In genomic region chr4:2931765-2932560, GRCh38 we compare ENCODE assay signal across 8 cellular contexts. TPM values are rescaled to one million over a fixed set of nuclear protein-coding genes. Genes with fewer than 3 reads are reported as not detected.
DNase-seq lines count a peak whose midpoint lies in the region; ATAC-seq and TF ChIP-seq lines count a peak whose summit lies in the region.

No MANE protein-coding gene starts in this region.

- peaks cover 47% of the 10 kb centered on the region for H3K36me3 Mint-ChIP-seq in CD8-positive, alpha-beta T cell

- H3K36me3 ChIP-seq in CD8-positive, alpha-beta T cell (ENCODE audit: insufficient read depth, low read length) = peaks cover 18% of the 10 kb centered on the region
- H3K36me3 ChIP-seq in tibial artery = peaks cover 10 to 60% (median 45%) of the 10 kb centered on the region in 3 donors

- ATAC-seq in CD8-positive, alpha-beta T cell = peak; percentile 27
- ATAC-seq in GM21515 (IDR thresholded peaks at IDR 0.05; ENCODE audit: unreplicated experiment) (peak; percentile 32), left lobe of liver (peak; percentile 2)

- peak in 5 of 7 experiments; percentile 35 to 75 (median 63) for DNase-seq in CD8-positive, alpha-beta T cell
- peak; percentile 94 for DNase-seq in NB4 (ENCODE audit: low read depth)
- DNase-seq in activated gamma-delta T cell treated with Interleukin-2 at 50 U/mL for 16 hours = peak; percentile 47
- peak; percentile 54 for DNase-seq in left lobe of liver (ENCODE audit: low spot score)
- DNase-seq in tibial artery = peak; percentile 69 to 81
- DNase-seq in NCI-H1930 (lab: John Stamatoyannopoulos, UW) = no peak
- DNase-seq in NCI-H1436 treated with DMSO at 0.1 percent for 48 hours (lab: John Stamatoyannopoulos, UW) = no peak

- no peak for TF ChIP-seq POLR2A in NB4 (IDR thresholded peaks at IDR 0.05; ENCODE audit: extremely low read depth, insufficient read length)

- no peaks in the 10 kb centered on the region for H3K27me3 Mint-ChIP-seq in CD8-positive, alpha-beta T cell (ENCODE audit: low read depth)

- H3K4me3 Mint-ChIP-seq in CD8-positive, alpha-beta T cell = peak overlapping the region; percentile 87

- POLR2A ChIA-PET in CD8-positive, alpha-beta T cell (lab: Charles Lee) = interaction anchor here (0.6 to 1.5 kb wide), 2 partner anchors 32 to 465 kb away, joined by 3 read pairs; partner anchors contain the start of gene GRK4

- no peak overlapping the region for H3K4me3 ChIP-seq in CD8-positive, alpha-beta T cell (ENCODE audit: low read depth, low read length)
- H3K4me3 ChIP-seq in NB4 (ENCODE audit: low read depth, low read length) (peak overlapping the region; percentile 87), tibial artery (no peak overlapping the region)

- CTCF ChIA-PET in CD8-positive, alpha-beta T cell (lab: Charles Lee) = no interaction called here

- H3K27ac Mint-ChIP-seq in CD8-positive, alpha-beta T cell = peak overlapping the region; percentile 91

- peaks cover 47% of the 10 kb centered on the region for H3K4me1 ChIP-seq in CD8-positive, alpha-beta T cell (ENCODE audit: insufficient read depth, low read length)
- peaks cover 0 to 46% (median 24%) of the 10 kb centered on the region in 4 donors for H3K4me1 ChIP-seq in tibial artery

- H3K27ac ChIP-seq in CD8-positive, alpha-beta T cell (ENCODE audit: low read depth, low read length) = peak overlapping the region; percentile 47
- H3K27ac ChIP-seq in tibial artery = peak overlapping the region in 1 of 2 donors; percentile 92

- H3K9me3 Mint-ChIP-seq in CD8-positive, alpha-beta T cell = no peaks in the 10 kb centered on the region

- intact Hi-C loops in CD8-positive, alpha-beta T cell (cut with DNase I, micrococcal nuclease) = loop anchor here (5.0 to 10.0 kb wide), 3 partner anchors 90 to 687 kb away; partner anchors contain the start of genes HAUS3 (in 2 of the 2), POLN (in 2 of the 2), ADD1 (in 1 of the 2) and HTT (in 1 of the 2)
- intact Hi-C loops in tibial artery (cut with DNase I; ENCODE audit: low total_unique reads) = loop anchor here (10.0 kb wide), 2 partner anchors 167 to 1957 kb away; partner anchors contain the start of gene DGKQ

- no peaks in the 10 kb centered on the region for H3K9me3 ChIP-seq in CD8-positive, alpha-beta T cell (ENCODE audit: low read length)
- H3K9me3 ChIP-seq in tibial artery = no peaks in the 10 kb centered on the region

- H3K27me3 ChIP-seq in CD8-positive, alpha-beta T cell (ENCODE audit: insufficient read depth, low read length) = no peaks in the 10 kb centered on the region
- no peaks in the 10 kb centered on the region for H3K27me3 ChIP-seq in tibial artery

- TF ChIP-seq CTCF in CD8-positive, alpha-beta T cell (IDR thresholded peaks at IDR 0.05) = no peak
- peak; percentile 38 for TF ChIP-seq CTCF in NB4 (IDR thresholded peaks at IDR 0.05; ENCODE audit: low read depth, low read length)
- no peak for TF ChIP-seq CTCF in tibial artery (IDR thresholded peaks at IDR 0.05)

- H3K4me1 Mint-ChIP-seq in CD8-positive, alpha-beta T cell (ENCODE audit: low read depth) = peaks cover 36% of the 10 kb centered on the region

RNA-seq across cellular contexts. Expression of gene NOP14, which starts 31.2 kb away (rescaled TPM):
- total RNA-seq in CD8-positive, alpha-beta T cell = 10 to 100 TPM; 23.5 to 23.9 TPM
- total RNA-seq in left lobe of liver = 18.7 TPM

RNA-seq across cellular contexts. Expression of gene GRK4, which starts 31.4 kb away (rescaled TPM):
- total RNA-seq in CD8-positive, alpha-beta T cell = 1 to 10 TPM; 1.2 to 1.3 TPM
- 3.2 TPM for total RNA-seq in left lobe of liver

Comparison
In these comparisons a context has a peak if more than half of its experiments do, and no peak if none do; other contexts are left out.
1. DNase-seq: peak in CD8-positive, alpha-beta T cell (5 of 7), NB4 (single experiment), activated gamma-delta T cell treated with Interleukin-2 at 50 U/mL for 16 hours (single experiment), left lobe of liver (single experiment) and tibial artery (2 of 2); none in NCI-H1930 (0 of 2) and NCI-H1436 treated with DMSO at 0.1 percent for 48 hours (single experiment).
2. Peak in every context shown above with its lines, with median percentiles within 50 percentile points of each other: ATAC-seq.